2 cellular contexts compared by ENCODE assay signal in the genomic region with DNA sequence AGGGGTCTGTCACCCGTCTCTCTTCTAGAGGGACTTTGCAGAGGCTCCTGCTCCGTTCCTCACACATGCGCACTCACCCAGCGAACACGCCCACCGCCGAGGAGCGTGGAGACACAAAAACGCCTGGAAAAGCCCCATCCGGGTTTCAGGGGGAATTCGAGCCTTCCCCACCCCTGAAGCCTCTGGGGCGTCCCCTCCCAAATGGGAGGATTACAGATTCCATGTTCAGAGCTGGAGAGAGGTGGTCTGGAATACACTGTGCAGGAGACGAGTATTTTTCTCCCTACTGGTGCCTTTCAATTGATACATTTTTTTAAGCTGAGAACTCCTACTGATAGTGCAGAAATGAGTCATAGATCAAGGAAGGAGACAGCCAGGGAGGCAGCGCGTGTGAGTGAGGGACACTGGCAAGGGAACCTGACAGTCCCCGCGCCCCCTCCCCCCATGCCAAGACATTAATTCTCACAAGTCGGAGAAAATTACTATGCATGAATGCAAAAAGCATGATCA.
A peak's percentile ranks its signal among the peaks of the same experiment; 100 is the strongest.
TF ChIP-seq lines count a peak whose summit lies in the region.

No MANE protein-coding gene starts in this region.

TF ChIP-seq in HCT116, 20 proteins besides CTCF, POLR2A, EP300 and RAD21:
- peak; percentile 50 for TF ChIP-seq JUND (IDR thresholded peaks at IDR 0.05)
- TF ChIP-seq ZFX (IDR thresholded peaks at IDR 0.05): no peak
- TF ChIP-seq FOSL1 (IDR thresholded peaks at IDR 0.05; ENCODE audit: low read depth): peak; percentile 59
- TF ChIP-seq EZH2phosphoT487 (IDR thresholded peaks at IDR 0.05; ENCODE audit: borderline replicate concordance): no peak
- TF ChIP-seq, protein P1, sequence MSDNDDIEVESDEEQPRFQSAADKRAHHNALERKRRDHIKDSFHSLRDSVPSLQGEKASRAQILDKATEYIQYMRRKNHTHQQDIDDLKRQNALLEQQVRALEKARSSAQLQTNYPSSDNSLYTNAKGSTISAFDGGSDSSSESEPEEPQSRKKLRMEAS (IDR thresholded peaks at IDR 0.05): peak; percentile 40; the same call in 1 of the 2 replicates
- TF ChIP-seq CBX3 (IDR thresholded peaks at IDR 0.05; ENCODE audit: low read depth): peak; percentile 45; the same call in 1 of the 2 replicates
- peak; percentile 13 for TF ChIP-seq TCF7L2 (IDR thresholded peaks at IDR 0.05; ENCODE audit: borderline replicate concordance, extremely low read depth, insufficient read depth, insufficient read length)
- peak; percentile 29; the same call in 1 of the 2 replicates for TF ChIP-seq SP1 (IDR thresholded peaks at IDR 0.05; ENCODE audit: low read depth)

TF ChIP-seq in H1, 55 proteins besides CTCF, POLR2A, EP300 and RAD21:
- TF ChIP-seq NRF1 (IDR thresholded peaks at IDR 0.05; ENCODE audit: low read depth, low read length): peak; percentile 47
- peak; percentile 59 for TF ChIP-seq ASH2L (IDR thresholded peaks at IDR 0.05; ENCODE audit: low read length)
- no peak for TF ChIP-seq CHD2 (IDR thresholded peaks at IDR 0.05; ENCODE audit: low read length)
- no peak for TF ChIP-seq CBX5 (IDR thresholded peaks at IDR 0.05; ENCODE audit: low read depth, low read length)
- no peak for TF ChIP-seq RXRA (IDR thresholded peaks at IDR 0.05; ENCODE audit: insufficient read depth, low read depth, low read length)
- peak; percentile 33; the same call in 1 of the 2 replicates for TF ChIP-seq SP1 (IDR thresholded peaks at IDR 0.05; ENCODE audit: low read depth, low read length)
- TF ChIP-seq POLR2AphosphoS5 (IDR thresholded peaks at IDR 0.05; ENCODE audit: low read depth, low read length): no peak
- no peak for TF ChIP-seq YY1 (IDR thresholded peaks at IDR 0.05; ENCODE audit: low read depth, low read length)
- no peak for TF ChIP-seq GTF2F1 (IDR thresholded peaks at IDR 0.05; ENCODE audit: borderline replicate concordance, low read depth, low read length)
- TF ChIP-seq CREB1 (IDR thresholded peaks at IDR 0.05): no peak
TF ChIP-seq in H1: peak in this region for 3.
